ENCODE assay signal across 8 cellular contexts in the genomic region with DNA sequence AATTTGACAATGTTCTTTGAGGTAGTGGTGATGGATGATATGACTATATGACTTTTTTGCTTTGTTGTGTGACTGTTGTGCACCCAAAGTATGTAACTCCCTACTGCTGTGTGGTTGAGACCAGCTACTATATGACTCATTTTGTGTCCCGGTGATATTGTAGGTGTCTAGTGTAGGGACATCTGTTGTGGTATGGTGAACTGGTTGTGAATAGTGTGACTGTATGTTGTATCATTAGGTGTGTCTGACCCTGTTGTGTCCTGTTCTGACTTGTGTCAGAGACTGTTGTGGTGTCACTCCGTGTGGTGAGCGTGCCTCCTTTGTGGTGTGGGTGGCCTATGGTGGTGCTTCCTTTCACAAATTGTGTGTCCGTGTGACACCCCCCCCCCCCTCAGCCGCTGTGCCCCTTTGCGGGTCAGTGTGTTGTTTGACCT. TPM values are rescaled to one million over a fixed set of nuclear protein-coding genes. Genes with fewer than 3 reads are reported as not detected.
A peak's percentile ranks its signal among the peaks of the same experiment; 100 is the strongest.
DNase-seq lines count a peak whose midpoint lies in the region; ATAC-seq and TF ChIP-seq lines count a peak whose summit lies in the region.

No MANE protein-coding gene starts in this region.

- TF ChIP-seq RAD21 in HCT116 (IDR thresholded peaks at IDR 0.05; ENCODE audit: low read depth), result no peak

- H3K9me2 ChIP-seq in HCT116 (ENCODE audit: insufficient read depth), result no peaks in the 10 kb centered on the region

- DNase-seq in Calu3 (no peak), HCT116 (ENCODE audit: low read depth, low spot score) (no peak), foreskin fibroblast (peak in 1 of 2 donors; percentile 46), retina (peak; percentile 60), KG1 (lab: John Stamatoyannopoulos, UW) (no peak), NCI-H748 (lab: John Stamatoyannopoulos, UW; ENCODE audit: unreplicated experiment) (no peak)

- RAD21 ChIA-PET in HCT116 (lab: Charles Lee; ENCODE audit: low non-redundant PET in 1 of 2, low total read pairs in 2 of 2, uncharacterized antibody in 2 of 2, unreplicated experiment in 2 of 2), result interaction anchor here (0.6 to 3.5 kb wide), 6 partner anchors 11 to 128 kb away, joined by 3 to 31 read pairs (median 4); partner anchors contain the start of gene CXXC5 (in 2 of the 2)

- H3K4me2 ChIP-seq in HCT116 (ENCODE audit: low read length), result peak overlapping the region; percentile 82

- peaks cover 53 to 72% of the 10 kb centered on the region in 2 experiments for H3K4me1 ChIP-seq in HCT116 (ENCODE audit: control insufficient read depth in 1 of 2, insufficient read depth in 2 of 2, low read length in 2 of 2)

- H2AFZ ChIP-seq in HCT116 (ENCODE audit: low read depth, low read length, poor library complexity, severe bottlenecking), result no peak overlapping the region

- H3K4me3 Mint-ChIP-seq in Calu3 (ENCODE audit: low read depth, unreplicated experiment), result peak overlapping the region; percentile 33

- no peaks in the 10 kb centered on the region for H3K27me3 ChIP-seq in HCT116 (ENCODE audit: insufficient read depth, low read length)

- ATAC-seq in HCT116 (peak; percentile 33), HG03469 (IDR thresholded peaks at IDR 0.05; ENCODE audit: unreplicated experiment) (no peak)

- H3K9ac ChIP-seq in HCT116 (ENCODE audit: low read length), result peak overlapping the region; percentile 59

- intact Hi-C loops in Calu3 (cut with micrococcal nuclease; ENCODE audit: unreplicated experiment) (loop anchor here (1.0 to 10.0 kb wide), 2 partner anchors 11 to 228 kb away; partner anchors contain the start of gene CXXC5), HCT116 (cut with micrococcal nuclease) (loop anchor here (10.0 kb wide), 1 partner anchor 208 kb away; no protein-coding TSS in a partner anchor)

- H3K9me3 Mint-ChIP-seq in Calu3 (ENCODE audit: low read depth, unreplicated experiment), result no peaks in the 10 kb centered on the region

- peak overlapping the region; percentile 40 to 52 for H3K4me3 ChIP-seq in HCT116 (replicated peaks in 1 of 2; ENCODE audit: low read depth in 1 of 2, low read length in 2 of 2)
- H3K4me3 ChIP-seq in WI38 (ENCODE audit: low read depth, low read length), result peak overlapping the region; percentile 42
- H3K4me3 ChIP-seq in foreskin fibroblast (ENCODE audit: low read depth in 1 of 2, low read length in 2 of 2), result peak overlapping the region; percentile 39 to 44

- no peaks in the 10 kb centered on the region for H3K27me3 Mint-ChIP-seq in Calu3 (ENCODE audit: unreplicated experiment)

- peak overlapping the region; percentile 37 for H3K27ac ChIP-seq in HCT116 (ENCODE audit: low read depth, low read length)

- POLR2A ChIA-PET in HCT116 (lab: Charles Lee), result interaction anchor here (0.5 to 4.1 kb wide), 5 partner anchors 11 to 37 kb away, joined by 3 to 62 read pairs (median 4); partner anchors contain the start of gene CXXC5

- H3K4me1 Mint-ChIP-seq in Calu3 (ENCODE audit: low read depth, unreplicated experiment), result peaks cover 74% of the 10 kb centered on the region

- H4K20me1 ChIP-seq in HCT116 (ENCODE audit: insufficient read depth), result no peaks in the 10 kb centered on the region

- H3K79me2 ChIP-seq in HCT116 (ENCODE audit: insufficient read depth, low read length), result no peaks in the 10 kb centered on the region

- TF ChIP-seq POLR2A in HCT116 (IDR thresholded peaks at IDR 0.05; ENCODE audit: borderline replicate concordance, extremely low read depth, insufficient read depth, insufficient read length), result no peak

- peak; percentile 2 for TF ChIP-seq CTCF in Calu3 (IDR thresholded peaks at IDR 0.05; ENCODE audit: unreplicated experiment)
- no peak for TF ChIP-seq CTCF in HCT116 (IDR thresholded peaks at IDR 0.05 in 2 of 3, conservative IDR thresholded peaks at IDR 0.05 in 1 of 3; ENCODE audit: borderline replicate concordance in 1 of 3, insufficient read depth in 1 of 3, low read depth in 2 of 3, low read length in 2 of 3)
- no peak for TF ChIP-seq CTCF in WI38 (IDR thresholded peaks at IDR 0.05; ENCODE audit: low read depth, low read length)
- TF ChIP-seq CTCF in foreskin fibroblast (IDR thresholded peaks at IDR 0.05; ENCODE audit: low read depth, low read length), result no peak

- H3K36me3 ChIP-seq in HCT116 (ENCODE audit: control insufficient read depth in 1 of 2, insufficient read depth in 2 of 2, low read length in 2 of 2), result no peaks in the 10 kb centered on the region

- H3K9me3 ChIP-seq in HCT116 (ENCODE audit: control insufficient read depth in 1 of 2, insufficient read depth in 1 of 2, low read depth in 1 of 2, low read length in 2 of 2), result no peaks in the 10 kb centered on the region

- H3K27ac Mint-ChIP-seq in Calu3 (ENCODE audit: unreplicated experiment), result peak overlapping the region; percentile 88

- CTCF ChIA-PET in Calu3 (lab: Charles Lee), result interaction anchor here (0.5 to 7.8 kb wide), 15 partner anchors 11 to 409 kb away, joined by 3 to 102 read pairs (median 7); partner anchors contain the start of gene CXXC5
- CTCF ChIA-PET in HCT116 (lab: Charles Lee), result interaction anchor here (0.6 to 6.5 kb wide), 9 partner anchors 11 to 138 kb away, joined by 3 to 78 read pairs (median 5); partner anchors contain the start of gene CXXC5

- BruUV-seq in Calu3 (replicated peaks; lab: Mats Ljungman, UMichigan), result no TSS peak
- BruUV-seq in HCT116 (replicated peaks; lab: Mats Ljungman, UMichigan), result no TSS peak

- H3K36me3 Mint-ChIP-seq in Calu3 (ENCODE audit: insufficient read depth, unreplicated experiment), result peaks cover 66% of the 10 kb centered on the region

TF ChIP-seq in HCT116, 20 proteins besides CTCF, POLR2A, EP300 and RAD21:
- TF ChIP-seq EGR1 (IDR thresholded peaks at IDR 0.05; ENCODE audit: low read depth) (no peak), FOSL1 (IDR thresholded peaks at IDR 0.05; ENCODE audit: low read depth) (no peak), ZFX (IDR thresholded peaks at IDR 0.05) (no peak), CBX3 (IDR thresholded peaks at IDR 0.05; ENCODE audit: low read depth) (no peak), SIN3A (IDR thresholded peaks at IDR 0.05; ENCODE audit: low read depth) (no peak), SP1 (IDR thresholded peaks at IDR 0.05; ENCODE audit: low read depth) (no peak), EZH2 (IDR thresholded peaks at IDR 0.05) (no peak), ATF3 (IDR thresholded peaks at IDR 0.05) (no peak), ELF1 (IDR thresholded peaks at IDR 0.05; ENCODE audit: borderline replicate concordance, low read depth) (no peak)
- TF ChIP-seq, protein P1, sequence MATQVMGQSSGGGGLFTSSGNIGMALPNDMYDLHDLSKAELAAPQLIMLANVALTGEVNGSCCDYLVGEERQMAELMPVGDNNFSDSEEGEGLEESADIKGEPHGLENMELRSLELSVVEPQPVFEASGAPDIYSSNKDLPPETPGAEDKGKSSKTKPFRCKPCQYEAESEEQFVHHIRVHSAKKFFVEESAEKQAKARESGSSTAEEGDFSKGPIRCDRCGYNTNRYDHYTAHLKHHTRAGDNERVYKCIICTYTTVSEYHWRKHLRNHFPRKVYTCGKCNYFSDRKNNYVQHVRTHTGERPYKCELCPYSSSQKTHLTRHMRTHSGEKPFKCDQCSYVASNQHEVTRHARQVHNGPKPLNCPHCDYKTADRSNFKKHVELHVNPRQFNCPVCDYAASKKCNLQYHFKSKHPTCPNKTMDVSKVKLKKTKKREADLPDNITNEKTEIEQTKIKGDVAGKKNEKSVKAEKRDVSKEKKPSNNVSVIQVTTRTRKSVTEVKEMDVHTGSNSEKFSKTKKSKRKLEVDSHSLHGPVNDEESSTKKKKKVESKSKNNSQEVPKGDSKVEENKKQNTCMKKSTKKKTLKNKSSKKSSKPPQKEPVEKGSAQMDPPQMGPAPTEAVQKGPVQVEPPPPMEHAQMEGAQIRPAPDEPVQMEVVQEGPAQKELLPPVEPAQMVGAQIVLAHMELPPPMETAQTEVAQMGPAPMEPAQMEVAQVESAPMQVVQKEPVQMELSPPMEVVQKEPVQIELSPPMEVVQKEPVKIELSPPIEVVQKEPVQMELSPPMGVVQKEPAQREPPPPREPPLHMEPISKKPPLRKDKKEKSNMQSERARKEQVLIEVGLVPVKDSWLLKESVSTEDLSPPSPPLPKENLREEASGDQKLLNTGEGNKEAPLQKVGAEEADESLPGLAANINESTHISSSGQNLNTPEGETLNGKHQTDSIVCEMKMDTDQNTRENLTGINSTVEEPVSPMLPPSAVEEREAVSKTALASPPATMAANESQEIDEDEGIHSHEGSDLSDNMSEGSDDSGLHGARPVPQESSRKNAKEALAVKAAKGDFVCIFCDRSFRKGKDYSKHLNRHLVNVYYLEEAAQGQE (IDR thresholded peaks at IDR 0.05; ENCODE audit: low read depth), result no peak

RNA-seq across cellular contexts. Expression of gene CXXC5, which starts 11.2 kb away (rescaled TPM):
- total RNA-seq in Calu3 (2022) (64.1 and 69.1 TPM in 2 replicates), HCT116 (2021; ENCODE audit: unreplicated experiment) (43.1 TPM)
- 34.4 and 46.2 TPM in 2 replicates for polyA plus RNA-seq in HCT116 (2012)
